ENCODE assay signal across 8 cellular contexts in genomic region chr4:87390931-87391782, GRCh38. TPM values are rescaled to one million over a fixed set of nuclear protein-coding genes. Genes with fewer than 3 reads are reported as not detected.
DNase-seq lines count a peak whose midpoint lies in the region; ATAC-seq and TF ChIP-seq lines count a peak whose summit lies in the region.

HSD17B11 (minus strand) TSS chr4:87391188; CDS start chr4:87391070, 118 bp downstream.

- H3K9me3 ChIP-seq in smooth muscle cell (replicated peaks; ENCODE audit: low read depth) = no peaks in the 10 kb centered on the region

- no peaks in the 10 kb centered on the region for H3K27me3 Mint-ChIP-seq in WTC11 (ENCODE audit: low read depth)

- TF ChIP-seq CTCF in WTC11 (IDR thresholded peaks at IDR 0.05) (no peak), cardiac fibroblast (IDR thresholded peaks at IDR 0.05; ENCODE audit: low read depth, low read length) (peak; percentile 11), smooth muscle cell (IDR thresholded peaks at IDR 0.05; ENCODE audit: borderline replicate concordance, insufficient read depth, poor library complexity, severe bottlenecking) (no peak)

- no peaks in the 10 kb centered on the region for H3K36me3 ChIP-seq in smooth muscle cell (ENCODE audit: low read depth)

- peaks cover 10% of the 10 kb centered on the region for H3K36me3 Mint-ChIP-seq in WTC11

- CTCF ChIA-PET in WTC11 (lab: Charles Lee) = interaction anchor here (0.6 to 2.5 kb wide), 17 partner anchors 8 to 704 kb away, joined by 3 to 18 read pairs (median 4); partner anchors contain the start of gene NUDT9

- POLR2A ChIA-PET in WTC11 (lab: Charles Lee) = interaction anchor here (0.6 to 1.5 kb wide), 6 partner anchors 9 to 83 kb away, joined by 3 to 8 read pairs (median 4); partner anchors contain the start of gene NUDT9

- peak within 1 kb of the TSS; percentile 83 for H3K4me2 ChIP-seq in smooth muscle cell

- H3K4me3 Mint-ChIP-seq in WTC11 = peak within 1 kb of the TSS; percentile 82

- H3K79me2 ChIP-seq in smooth muscle cell (ENCODE audit: low read depth) = peaks cover 33% of the 10 kb centered on the region

- whole genome bisulfite sequencing in smooth muscle cell (ENCODE audit: low lambda C conversion rate) = 5% methylated on average over 42 of the region's 42 CpGs

- peak within 1 kb of the TSS; percentile 68 to 70 for H3K4me3 ChIP-seq in cardiac fibroblast (replicated peaks in 1 of 2; ENCODE audit: low read depth in 2 of 2, low read length in 2 of 2)
- peak within 1 kb of the TSS; percentile 70 for H3K4me3 ChIP-seq in smooth muscle cell

- ATAC-seq in GM18909 (IDR thresholded peaks at IDR 0.05; ENCODE audit: poor library complexity, unreplicated experiment) (peak; percentile 99), HG03175 (IDR thresholded peaks at IDR 0.05; ENCODE audit: unreplicated experiment) (peak; percentile 98), WTC11 (peak; percentile 97)

- peak within 1 kb of the TSS; percentile 90 for H2AFZ ChIP-seq in smooth muscle cell (ENCODE audit: low read depth)

- no peaks in the 10 kb centered on the region for H3K4me1 ChIP-seq in smooth muscle cell (ENCODE audit: low read depth)

- H4K20me1 ChIP-seq in smooth muscle cell (ENCODE audit: low read depth) = no peaks in the 10 kb centered on the region

- peak within 1 kb of the TSS; percentile 96 for H3K27ac Mint-ChIP-seq in WTC11

- H3K4me1 Mint-ChIP-seq in WTC11 = peaks cover 15% of the 10 kb centered on the region

- peak within 1 kb of the TSS; percentile 74 for H3K9ac ChIP-seq in smooth muscle cell (ENCODE audit: low read depth)

- peak within 1 kb of the TSS; percentile 57 for H3K27ac ChIP-seq in smooth muscle cell (ENCODE audit: low read depth)

- no peaks in the 10 kb centered on the region for H3F3A ChIP-seq in smooth muscle cell (ENCODE audit: low read depth)

- H3K27me3 ChIP-seq in smooth muscle cell (ENCODE audit: low read depth) = no peaks in the 10 kb centered on the region

- DNase-seq in AG08395 (ENCODE audit: low spot score) (peak; percentile 95), NCI-H226 (peak; percentile 84), WTC11 (ENCODE audit: low spot score) (peak; percentile 80), cardiac fibroblast (ENCODE audit: low read depth in 2 of 2) (peak; percentile 93 to 97), iPS-NIHi7 (ENCODE audit: extremely low spot score) (peak; percentile 95), smooth muscle cell (lab: John Stamatoyannopoulos, UW; ENCODE audit: unreplicated experiment) (peak; percentile 31)

- H3K9me3 Mint-ChIP-seq in WTC11 = peaks cover 12% of the 10 kb centered on the region

TF ChIP-seq in WTC11, 78 proteins besides CTCF, POLR2A, EP300 and RAD21:
- TF ChIP-seq, protein P1, sequence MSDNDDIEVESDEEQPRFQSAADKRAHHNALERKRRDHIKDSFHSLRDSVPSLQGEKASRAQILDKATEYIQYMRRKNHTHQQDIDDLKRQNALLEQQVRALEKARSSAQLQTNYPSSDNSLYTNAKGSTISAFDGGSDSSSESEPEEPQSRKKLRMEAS (CRISPR knock-in tag; IDR thresholded peaks at IDR 0.05) = peak; percentile 51; the same call in 1 of the 2 replicates
- TF ChIP-seq GABPB1 (CRISPR knock-in tag; IDR thresholded peaks at IDR 0.05) (peak; percentile 72), SMAD3 (CRISPR knock-in tag; IDR thresholded peaks at IDR 0.05; ENCODE audit: borderline replicate concordance) (no peak), FOXK1 (CRISPR knock-in tag; IDR thresholded peaks at IDR 0.05) (peak; percentile 42; the same call in 1 of the 2 replicates), ZBTB43 (CRISPR knock-in tag; IDR thresholded peaks at IDR 0.05) (no peak)

RNA-seq across cellular contexts. Expression of gene HSD17B11, which starts in this region (rescaled TPM):
- total RNA-seq in WTC11 (2021) (14.0 to 16.4 TPM (median 14.8 TPM) in 3 replicates), smooth muscle cell (26.0 and 52.2 TPM in 2 replicates)
- 10.7 and 12.8 TPM in 2 replicates for polyA plus RNA-seq in smooth muscle cell

Comparison
In these comparisons a context has a peak if more than half of its experiments do, and no peak if none do; other contexts are left out.
1. Peak in every context shown above with its lines: DNase-seq, ATAC-seq, H3K4me3 ChIP-seq and H3K27ac ChIP-seq.
2. DNase-seq: peak in every context shown above with its lines; median percentile 95 in AG08395; 95 in cardiac fibroblast; 95 in iPS-NIHi7; 84 in NCI-H226; 80 in WTC11; 31 in smooth muscle cell.